22 cellular contexts compared by ENCODE assay signal in the genomic region with DNA sequence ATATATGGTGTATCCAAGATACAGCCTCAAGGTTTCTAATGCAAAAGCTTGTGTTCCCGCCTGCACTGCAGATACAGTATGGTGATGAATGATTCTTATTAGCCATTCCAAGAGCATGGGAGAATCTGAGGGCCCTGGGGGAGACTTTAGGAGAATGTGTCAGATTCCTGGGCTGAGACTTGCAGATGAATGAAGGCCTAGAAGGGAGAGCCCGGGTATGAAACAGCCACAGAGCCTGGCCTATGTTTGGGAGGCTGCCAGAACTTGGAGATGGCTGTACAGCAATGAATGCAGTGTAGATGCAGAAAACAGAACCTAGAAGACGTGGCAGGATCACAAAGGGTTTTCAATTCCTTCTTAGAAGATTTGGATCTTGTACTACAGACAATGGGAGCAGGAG.
DNase-seq lines count a peak whose midpoint lies in the region; ATAC-seq, FAIRE-seq and TF ChIP-seq lines count a peak whose summit lies in the region.
"Had no signal": no experiment of that assay in that cellular context is flagged by ENCODE, and none has a peak within 500 bp of the region (broad histone marks: within the 10 kb centered on the region; RNA-seq: fewer than 3 reads in every experiment).

No MANE protein-coding gene starts in this region.

- no peak overlapping the region for H3K9ac ChIP-seq in K562 (ENCODE audit: insufficient read depth in 1 of 2, low read depth in 2 of 2, low read length in 2 of 2)
- H3K9ac ChIP-seq: BLaER1 had no signal

- H3K79me2 ChIP-seq in K562 (ENCODE audit: control insufficient read depth, insufficient read depth, low read length), result no peaks in the 10 kb centered on the region

- TF ChIP-seq CTCF in K562 (IDR thresholded peaks at IDR 0.05 in 2 of 3, conservative IDR thresholded peaks at IDR 0.05 in 1 of 3; ENCODE audit: insufficient read depth in 2 of 3, low read depth in 1 of 3, low read length in 3 of 3), result no peak

- no peaks in the 10 kb centered on the region for H4K20me1 ChIP-seq in K562 (replicated peaks; ENCODE audit: control insufficient read depth, insufficient read depth, low read length)
- H4K20me1 ChIP-seq: BLaER1 had no signal

- no peak for DNase-seq in K562 (ENCODE audit: extremely low read depth in 1 of 4, low spot score in 3 of 4)
- DNase-seq in medulla oblongata (ENCODE audit: extremely low spot score), result peak; percentile 18
- peak; percentile 38 for DNase-seq in pons (ENCODE audit: low spot score)
- DNase-seq in stimulated activated naive B cell treated with anti-CD40 and anti-IgM and Interleukin-4, amounts not matched to agents 10 μg/mL and 1 μg/mL and 100 μg/mL, for 72 hours, result no peak
- DNase-seq in MV-4-11 (lab: John Stamatoyannopoulos, UW), result no peak
- DNase-seq in NCI-H774 (lab: John Stamatoyannopoulos, UW), result no peak
- DNase-seq in RCC 7860 (ENCODE audit: low spot score), result no peak
- DNase-seq: AML-193; CD4-positive, alpha-beta memory T cell; DMS153; DMS79; GDM1; HCEC 1CT; IMR-90 had no signal

- H3K9me3 ChIP-seq in K562 (replicated peaks; ENCODE audit: control insufficient read depth, insufficient read depth, low read depth, low read length), result no peaks in the 10 kb centered on the region
- H3K9me3 ChIP-seq: BLaER1 had no signal

- no peaks in the 10 kb centered on the region for H3K4me1 Mint-ChIP-seq in stimulated activated naive B cell treated with anti-CD40 and anti-IgM and Interleukin-4, amounts not matched to agents 10 μg/mL and 1 μg/mL and 100 μg/mL, for 72 hours
- H3K4me1 Mint-ChIP-seq: CD14-positive monocyte; CD4-positive, alpha-beta memory T cell; GM23338 had no signal

- H3K27ac ChIP-seq in K562 (ENCODE audit: extremely low read depth, low read depth, low read length), result no peak overlapping the region
- H3K27ac ChIP-seq: BLaER1 had no signal

- FAIRE-seq in K562 (lab: Jason Lieb, UNC) (no peak), RCC 7860 (lab: Jason Lieb, UNC) (no peak)
- FAIRE-seq: A204.1, GM12892, GM18507, H54, HTR-8/SVneo had no signal

- ATAC-seq in K562, result no peak
- no peak for ATAC-seq in stimulated activated naive B cell treated with anti-CD40 and anti-IgM and Interleukin-4, amounts not matched to agents 10 μg/mL and 1 μg/mL and 100 μg/mL, for 72 hours (replicated peaks)
- ATAC-seq: GM23338 had no signal

- H3K9me1 ChIP-seq in K562 (ENCODE audit: control insufficient read depth, insufficient read depth, low read length), result no peaks in the 10 kb centered on the region

- no peak overlapping the region for H3K4me3 Mint-ChIP-seq in stimulated activated naive B cell treated with anti-CD40 and anti-IgM and Interleukin-4, amounts not matched to agents 10 μg/mL and 1 μg/mL and 100 μg/mL, for 72 hours
- H3K4me3 Mint-ChIP-seq: CD14-positive monocyte; CD4-positive, alpha-beta memory T cell; GM23338 had no signal

- H3K4me3 ChIP-seq in K562, result no peak overlapping the region
- H3K4me3 ChIP-seq: BLaER1, GM23338 had no signal

- no TSS peak for BruUV-seq in K562 (replicated peaks; lab: Mats Ljungman, UMichigan)

- no peak for TF ChIP-seq RAD21 in K562 (CRISPR knock-in tag; conservative IDR thresholded peaks at IDR 0.05 in 1 of 2, IDR thresholded peaks at IDR 0.05 in 1 of 2)

- in situ Hi-C loops in K562 (cut with MboI), result no loop called here

- H3K9me3 Mint-ChIP-seq in stimulated activated naive B cell treated with anti-CD40 and anti-IgM and Interleukin-4, amounts not matched to agents 10 μg/mL and 1 μg/mL and 100 μg/mL, for 72 hours, result no peaks in the 10 kb centered on the region
- H3K9me3 Mint-ChIP-seq: GM23338 had no signal

- H3K4me2 ChIP-seq in K562 (ENCODE audit: insufficient read depth, low read length), result no peak overlapping the region
- H3K4me2 ChIP-seq: BLaER1, GM23338 had no signal

- no peak overlapping the region for H3K27ac Mint-ChIP-seq in stimulated activated naive B cell treated with anti-CD40 and anti-IgM and Interleukin-4, amounts not matched to agents 10 μg/mL and 1 μg/mL and 100 μg/mL, for 72 hours
- H3K27ac Mint-ChIP-seq: CD14-positive monocyte; CD4-positive, alpha-beta memory T cell; GM23338 had no signal

- POLR2A ChIA-PET in K562 (lab: Yijun Ruan, JAX), result no interaction called here

- no peak for TF ChIP-seq POLR2A in K562 (conservative IDR thresholded peaks at IDR 0.05)

- H3K36me3 Mint-ChIP-seq in stimulated activated naive B cell treated with anti-CD40 and anti-IgM and Interleukin-4, amounts not matched to agents 10 μg/mL and 1 μg/mL and 100 μg/mL, for 72 hours, result no peaks in the 10 kb centered on the region
- H3K36me3 Mint-ChIP-seq: CD14-positive monocyte; CD4-positive, alpha-beta memory T cell had no signal

- H3K4me1 ChIP-seq in K562 (replicated peaks in 1 of 2; ENCODE audit: control insufficient read depth in 2 of 2, insufficient read depth in 2 of 2, low read length in 2 of 2), result peaks cover 4 to 32% of the 10 kb centered on the region in 2 experiments; a peak in 4 of 5 replicates

- TF ChIP-seq EP300 in K562 (IDR thresholded peaks at IDR 0.05; ENCODE audit: low read length), result no peak

- H3K27me3 ChIP-seq in K562 (ENCODE audit: control insufficient read depth in 2 of 2, insufficient read depth in 2 of 2, low read length in 2 of 2), result 0 out of 5 replicates have a peak, but pooled peaks cover 0 to 4% of the 10 kb centered on the region in 2 experiments
- H3K27me3 ChIP-seq: BLaER1 had no signal

- CTCF ChIA-PET in K562 (lab: Yijun Ruan, JAX; ENCODE audit: low intra/inter-chr PET ratio), result no interaction called here

- peak overlapping the region; percentile 77 for H2AFZ ChIP-seq in K562 (ENCODE audit: low read depth, low read length)
- H2AFZ ChIP-seq: GM23338 had no signal

- 31% methylated on average over 3 of the region's 3 CpGs for WGBS in K562 (ENCODE audit: insufficient coverage, low coverage, missing lambda C conversion rate)

- H3K27me3 Mint-ChIP-seq in stimulated activated naive B cell treated with anti-CD40 and anti-IgM and Interleukin-4, amounts not matched to agents 10 μg/mL and 1 μg/mL and 100 μg/mL, for 72 hours, result peaks cover 4 to 12% of the 10 kb centered on the region in 2 donors
- H3K27me3 Mint-ChIP-seq: CD4-positive, alpha-beta memory T cell had no signal

- intact Hi-C loops in K562 (cut with micrococcal nuclease), result no loop called here

- no peaks in the 10 kb centered on the region for H3K36me3 ChIP-seq in K562 (ENCODE audit: control insufficient read depth, insufficient read depth, low read length)
- H3K36me3 ChIP-seq: BLaER1 had no signal

TF ChIP-seq in K562, 482 proteins besides CTCF, POLR2A, EP300 and RAD21 (continues in another document):
- TF ChIP-seq ZNF316 (IDR thresholded peaks at IDR 0.05), result no peak
- TF ChIP-seq HIVEP1 (CRISPR knock-in tag; IDR thresholded peaks at IDR 0.05), result no peak
- TF ChIP-seq NCOA2 (IDR thresholded peaks at IDR 0.05; ENCODE audit: partially characterized antibody in 2 of 2), result no peak
- TF ChIP-seq, protein P1, sequence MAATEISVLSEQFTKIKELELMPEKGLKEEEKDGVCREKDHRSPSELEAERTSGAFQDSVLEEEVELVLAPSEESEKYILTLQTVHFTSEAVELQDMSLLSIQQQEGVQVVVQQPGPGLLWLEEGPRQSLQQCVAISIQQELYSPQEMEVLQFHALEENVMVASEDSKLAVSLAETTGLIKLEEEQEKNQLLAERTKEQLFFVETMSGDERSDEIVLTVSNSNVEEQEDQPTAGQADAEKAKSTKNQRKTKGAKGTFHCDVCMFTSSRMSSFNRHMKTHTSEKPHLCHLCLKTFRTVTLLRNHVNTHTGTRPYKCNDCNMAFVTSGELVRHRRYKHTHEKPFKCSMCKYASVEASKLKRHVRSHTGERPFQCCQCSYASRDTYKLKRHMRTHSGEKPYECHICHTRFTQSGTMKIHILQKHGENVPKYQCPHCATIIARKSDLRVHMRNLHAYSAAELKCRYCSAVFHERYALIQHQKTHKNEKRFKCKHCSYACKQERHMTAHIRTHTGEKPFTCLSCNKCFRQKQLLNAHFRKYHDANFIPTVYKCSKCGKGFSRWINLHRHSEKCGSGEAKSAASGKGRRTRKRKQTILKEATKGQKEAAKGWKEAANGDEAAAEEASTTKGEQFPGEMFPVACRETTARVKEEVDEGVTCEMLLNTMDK (IDR thresholded peaks at IDR 0.05; ENCODE audit: borderline replicate concordance, insufficient read depth, low read depth, low read length, poor library complexity, severe bottlenecking), result no peak
- TF ChIP-seq E2F3 (CRISPR knock-in tag; IDR thresholded peaks at IDR 0.05), result no peak
- no peak for TF ChIP-seq ZNF707 (CRISPR knock-in tag; conservative IDR thresholded peaks at IDR 0.05)
- TF ChIP-seq, protein P2, sequence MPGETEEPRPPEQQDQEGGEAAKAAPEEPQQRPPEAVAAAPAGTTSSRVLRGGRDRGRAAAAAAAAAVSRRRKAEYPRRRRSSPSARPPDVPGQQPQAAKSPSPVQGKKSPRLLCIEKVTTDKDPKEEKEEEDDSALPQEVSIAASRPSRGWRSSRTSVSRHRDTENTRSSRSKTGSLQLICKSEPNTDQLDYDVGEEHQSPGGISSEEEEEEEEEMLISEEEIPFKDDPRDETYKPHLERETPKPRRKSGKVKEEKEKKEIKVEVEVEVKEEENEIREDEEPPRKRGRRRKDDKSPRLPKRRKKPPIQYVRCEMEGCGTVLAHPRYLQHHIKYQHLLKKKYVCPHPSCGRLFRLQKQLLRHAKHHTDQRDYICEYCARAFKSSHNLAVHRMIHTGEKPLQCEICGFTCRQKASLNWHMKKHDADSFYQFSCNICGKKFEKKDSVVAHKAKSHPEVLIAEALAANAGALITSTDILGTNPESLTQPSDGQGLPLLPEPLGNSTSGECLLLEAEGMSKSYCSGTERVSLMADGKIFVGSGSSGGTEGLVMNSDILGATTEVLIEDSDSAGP (CRISPR knock-in tag; IDR thresholded peaks at IDR 0.05), result no peak
- TF ChIP-seq ELF1 (tag; IDR thresholded peaks at IDR 0.05), result no peak
- TF ChIP-seq PYGO2 (tag; IDR thresholded peaks at IDR 0.05), result no peak
- no peak for TF ChIP-seq HDAC2 (IDR thresholded peaks at IDR 0.05)
- no peak for TF ChIP-seq PHB2 (IDR thresholded peaks at IDR 0.05; ENCODE audit: low read depth)
- TF ChIP-seq, protein P3, sequence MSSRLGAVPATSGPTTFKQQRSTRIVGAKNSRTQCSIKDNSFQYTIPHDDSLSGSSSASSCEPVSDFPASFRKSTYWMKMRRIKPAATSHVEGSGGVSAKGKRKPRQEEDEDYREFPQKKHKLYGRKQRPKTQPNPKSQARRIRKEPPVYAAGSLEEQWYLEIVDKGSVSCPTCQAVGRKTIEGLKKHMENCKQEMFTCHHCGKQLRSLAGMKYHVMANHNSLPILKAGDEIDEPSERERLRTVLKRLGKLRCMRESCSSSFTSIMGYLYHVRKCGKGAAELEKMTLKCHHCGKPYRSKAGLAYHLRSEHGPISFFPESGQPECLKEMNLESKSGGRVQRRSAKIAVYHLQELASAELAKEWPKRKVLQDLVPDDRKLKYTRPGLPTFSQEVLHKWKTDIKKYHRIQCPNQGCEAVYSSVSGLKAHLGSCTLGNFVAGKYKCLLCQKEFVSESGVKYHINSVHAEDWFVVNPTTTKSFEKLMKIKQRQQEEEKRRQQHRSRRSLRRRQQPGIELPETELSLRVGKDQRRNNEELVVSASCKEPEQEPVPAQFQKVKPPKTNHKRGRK (tag; IDR thresholded peaks at IDR 0.05), result no peak
- TF ChIP-seq BRD9 (IDR thresholded peaks at IDR 0.05; ENCODE audit: low read depth, partially characterized antibody), result no peak
- no peak for TF ChIP-seq HLTF (IDR thresholded peaks at IDR 0.05)
- no peak for TF ChIP-seq GATA2 (CRISPR knock-in tag; IDR thresholded peaks at IDR 0.05)

Comparison
In these comparisons a context has a peak if more than half of its experiments do, and no peak if none do; other contexts are left out.
1. DNase-seq: peak in medulla oblongata (single experiment) and pons (single experiment); none in K562 (0 of 4), stimulated activated naive B cell treated with anti-CD40 and anti-IgM and Interleukin-4, amounts not matched to agents 10 μg/mL and 1 μg/mL and 100 μg/mL, for 72 hours (single experiment), MV-4-11 (single experiment), NCI-H774 (single experiment) and RCC 7860 (single experiment).